1 cellular context compared by ENCODE assay signal in genomic region chr1:935751-936231, GRCh38.
TF ChIP-seq lines count a peak whose summit lies in the region.

No MANE protein-coding gene starts in this region.

TF ChIP-seq in H1, 55 proteins besides CTCF, POLR2A, EP300 and RAD21:
- TF ChIP-seq KDM5A (IDR thresholded peaks at IDR 0.05; ENCODE audit: low read length) (no peak), SUZ12 (IDR thresholded peaks at IDR 0.05; ENCODE audit: low read length) (peak; percentile 8; the same call in 1 of the 2 replicates), HDAC6 (IDR thresholded peaks at IDR 0.05; ENCODE audit: low read depth, low read length) (no peak), RFX5 (IDR thresholded peaks at IDR 0.05; ENCODE audit: borderline replicate concordance, low read depth, low read length) (no peak)
